9 cellular contexts compared by ENCODE assay signal in the genomic region with DNA sequence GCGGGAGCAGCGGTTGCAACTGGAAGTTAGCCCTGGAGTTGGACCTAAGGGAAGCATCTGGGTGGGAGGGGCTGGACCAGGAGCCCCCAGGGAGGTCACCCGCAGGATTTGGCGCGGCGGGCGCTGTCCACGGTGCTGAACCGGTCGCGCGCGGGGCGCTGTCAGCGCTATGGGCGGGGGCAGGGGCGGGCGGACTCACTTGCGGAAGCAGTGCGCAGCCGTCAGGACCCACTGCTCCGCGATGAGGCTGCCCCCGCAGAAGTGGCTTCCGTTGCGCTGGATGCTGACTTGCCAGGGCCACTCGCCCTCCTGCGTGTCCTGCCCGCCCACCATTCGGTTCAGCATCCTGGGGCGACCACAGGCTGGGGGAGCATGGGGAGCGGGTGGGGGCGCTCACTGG. TPM values are rescaled to one million over a fixed set of nuclear protein-coding genes. Genes with fewer than 3 reads are reported as not detected.
DNase-seq lines count a peak whose midpoint lies in the region; ATAC-seq and TF ChIP-seq lines count a peak whose summit lies in the region.
"Had no signal": no experiment of that assay in that cellular context is flagged by ENCODE, and none has a peak within 500 bp of the region (broad histone marks: within the 10 kb centered on the region; RNA-seq: fewer than 3 reads in every experiment).

No MANE protein-coding gene starts in this region.

- ATAC-seq in SK-N-SH treated with all-trans-retinoic acid at 6 μM for 48 hours (no peak), mucosa of descending colon (peak; percentile 54), GM18861 (IDR thresholded peaks at IDR 0.05; ENCODE audit: unreplicated experiment) (no peak)
- ATAC-seq in effector memory CD8-positive, alpha-beta T cell (replicated peaks), result peak; percentile 96
- peak; percentile 85 for ATAC-seq in stimulated activated effector memory CD8-positive, alpha-beta T cell treated with anti-CD3 and anti-CD28 coated beads, Interleukin-12 subunit alpha, Interleukin-12 subunit beta, amount 100 ng/mL, for 72 hours

- peak overlapping the region in 1 of 2 donors; percentile 41 for H3K4me3 Mint-ChIP-seq in effector memory CD8-positive, alpha-beta T cell
- peak overlapping the region; percentile 47 for H3K4me3 Mint-ChIP-seq in stimulated activated effector memory CD8-positive, alpha-beta T cell treated with anti-CD3 and anti-CD28 coated beads, Interleukin-12 subunit alpha, Interleukin-12 subunit beta, amount 100 ng/mL, for 72 hours

- CTCF ChIA-PET in SK-N-SH (lab: Yijun Ruan, JAX), result interaction anchor here (0.7 kb wide), 1 partner anchor 9 kb away, joined by 3 read pairs; no protein-coding TSS in a partner anchor

- intact Hi-C loops in mucosa of descending colon (cut with DNase I, micrococcal nuclease), result no loop called here

- H3K9me3 ChIP-seq in SK-N-SH (no peaks in the 10 kb centered on the region), mucosa of descending colon (no peaks in the 10 kb centered on the region)
- H3K9me3 ChIP-seq: ascending aorta had no signal

- TF ChIP-seq EP300 in SK-N-SH (IDR thresholded peaks at IDR 0.05; ENCODE audit: borderline replicate concordance in 1 of 2, low read depth in 1 of 2, low read length in 1 of 2), result no peak

- POLR2A ChIA-PET in SK-N-SH (lab: Yijun Ruan, JAX), result no interaction called here

- no peak for DNase-seq in SK-N-SH
- peak; percentile 57 to 60 for DNase-seq in activated CD4-positive, alpha-beta T cell treated with anti-CD3 and anti-CD28 coated beads, Interleukin-2, amount 50 U/mL, for 24 hours (ENCODE audit: low read depth in 1 of 2, low spot score in 1 of 2)
- DNase-seq in effector memory CD8-positive, alpha-beta T cell, result peak; percentile 80 to 83 (median 83)
- DNase-seq in mucosa of descending colon, result peak; percentile 74 to 80 (median 79)
- peak; percentile 79 to 89 for DNase-seq in stimulated activated effector memory CD8-positive, alpha-beta T cell treated with anti-CD3 and anti-CD28 coated beads, Interleukin-12 subunit alpha, Interleukin-12 subunit beta, amount 100 ng/mL, for 72 hours (ENCODE audit: low spot score in 2 of 2)
- no peak for DNase-seq in NCI-H524 treated with DMSO at 0.1 percent for 48 hours (lab: John Stamatoyannopoulos, UW)

- H3K9me3 Mint-ChIP-seq in effector memory CD8-positive, alpha-beta T cell, result no peaks in the 10 kb centered on the region
- no peaks in the 10 kb centered on the region for H3K9me3 Mint-ChIP-seq in stimulated activated effector memory CD8-positive, alpha-beta T cell treated with anti-CD3 and anti-CD28 coated beads, Interleukin-12 subunit alpha, Interleukin-12 subunit beta, amount 100 ng/mL, for 72 hours

- H3K4me1 Mint-ChIP-seq in effector memory CD8-positive, alpha-beta T cell (ENCODE audit: low read depth in 2 of 2), result peaks cover 5 to 8% of the 10 kb centered on the region in 2 donors
- H3K4me1 Mint-ChIP-seq in stimulated activated effector memory CD8-positive, alpha-beta T cell treated with anti-CD3 and anti-CD28 coated beads, Interleukin-12 subunit alpha, Interleukin-12 subunit beta, amount 100 ng/mL, for 72 hours, result peaks cover 18% of the 10 kb centered on the region

- peaks cover 5% of the 10 kb centered on the region; the same call in 1 of the 2 replicates for H3K79me2 ChIP-seq in SK-N-SH (ENCODE audit: insufficient read depth)

- peaks cover 3 to 11% of the 10 kb centered on the region in 2 experiments; a peak in 1 of 4 replicates for H3K4me1 ChIP-seq in SK-N-SH (ENCODE audit: control insufficient read depth in 1 of 2, insufficient read depth in 2 of 2, low read depth in 1 of 2, low read length in 1 of 2)
- H3K4me1 ChIP-seq in mucosa of descending colon (ENCODE audit: low read depth), result peaks cover 20% of the 10 kb centered on the region

- no peak overlapping the region for H3K9ac ChIP-seq in SK-N-SH

- H3K27me3 ChIP-seq in SK-N-SH (ENCODE audit: insufficient read depth), result no peaks in the 10 kb centered on the region
- H3K27me3 ChIP-seq: ascending aorta had no signal

- H3K4me3 ChIP-seq in SK-N-SH (ENCODE audit: low read depth in 2 of 2, low read length in 1 of 2), result no peak overlapping the region
- no peak overlapping the region for H3K4me3 ChIP-seq in mucosa of descending colon
- H3K4me3 ChIP-seq: ascending aorta had no signal

- H3K27ac ChIP-seq in SK-N-SH (ENCODE audit: low read depth in 2 of 2, low read length in 1 of 2), result no peak overlapping the region
- H3K27ac ChIP-seq: ascending aorta had no signal

- no peak for TF ChIP-seq RAD21 in SK-N-SH (IDR thresholded peaks at IDR 0.05; ENCODE audit: low read length)

- no peak for TF ChIP-seq CTCF in SK-N-SH (IDR thresholded peaks at IDR 0.05)
- TF ChIP-seq CTCF in mucosa of descending colon (IDR thresholded peaks at IDR 0.05), result no peak

- no peaks in the 10 kb centered on the region for H3F3A ChIP-seq in SK-N-SH (replicated peaks; ENCODE audit: insufficient read depth)

- H3K36me3 Mint-ChIP-seq in effector memory CD8-positive, alpha-beta T cell (ENCODE audit: insufficient read depth), result peaks cover 14% of the 10 kb centered on the region
- H3K36me3 Mint-ChIP-seq in stimulated activated effector memory CD8-positive, alpha-beta T cell treated with anti-CD3 and anti-CD28 coated beads, Interleukin-12 subunit alpha, Interleukin-12 subunit beta, amount 100 ng/mL, for 72 hours, result peaks cover 6% of the 10 kb centered on the region

- H2AFZ ChIP-seq in SK-N-SH (ENCODE audit: low read depth), result no peak overlapping the region

- no peaks in the 10 kb centered on the region for H3K27me3 Mint-ChIP-seq in effector memory CD8-positive, alpha-beta T cell

- H3K27ac Mint-ChIP-seq in effector memory CD8-positive, alpha-beta T cell, result no peak overlapping the region
- peak overlapping the region; percentile 50 for H3K27ac Mint-ChIP-seq in stimulated activated effector memory CD8-positive, alpha-beta T cell treated with anti-CD3 and anti-CD28 coated beads, Interleukin-12 subunit alpha, Interleukin-12 subunit beta, amount 100 ng/mL, for 72 hours

- H4K20me1 ChIP-seq in SK-N-SH (ENCODE audit: insufficient read depth), result no peaks in the 10 kb centered on the region

- H3K36me3 ChIP-seq in SK-N-SH (replicated peaks in 1 of 2; ENCODE audit: control insufficient read depth in 1 of 2, insufficient read depth in 2 of 2, low read length in 1 of 2), result no peaks in the 10 kb centered on the region
- no peaks in the 10 kb centered on the region for H3K36me3 ChIP-seq in mucosa of descending colon (ENCODE audit: low read depth)
- H3K36me3 ChIP-seq: ascending aorta had no signal

- H3K9me2 ChIP-seq in SK-N-SH, result no peaks in the 10 kb centered on the region

- H3K4me2 ChIP-seq in SK-N-SH, result no peak overlapping the region

- WGBS in SK-N-SH (ENCODE audit: low lambda C conversion rate), result 95% methylated on average over 20 of the region's 33 CpGs

TF ChIP-seq in SK-N-SH treated with all-trans-retinoic acid at 6 μM for 48 hours, 23 proteins besides CTCF, POLR2A, EP300 and RAD21 (continues in another document):
- TF ChIP-seq ZFP30 (CRISPR knock-in tag; IDR thresholded peaks at IDR 0.05), result no peak
- TF ChIP-seq TCF4 (CRISPR knock-in tag; IDR thresholded peaks at IDR 0.05; ENCODE audit: borderline replicate concordance), result no peak
- TF ChIP-seq, protein P1, sequence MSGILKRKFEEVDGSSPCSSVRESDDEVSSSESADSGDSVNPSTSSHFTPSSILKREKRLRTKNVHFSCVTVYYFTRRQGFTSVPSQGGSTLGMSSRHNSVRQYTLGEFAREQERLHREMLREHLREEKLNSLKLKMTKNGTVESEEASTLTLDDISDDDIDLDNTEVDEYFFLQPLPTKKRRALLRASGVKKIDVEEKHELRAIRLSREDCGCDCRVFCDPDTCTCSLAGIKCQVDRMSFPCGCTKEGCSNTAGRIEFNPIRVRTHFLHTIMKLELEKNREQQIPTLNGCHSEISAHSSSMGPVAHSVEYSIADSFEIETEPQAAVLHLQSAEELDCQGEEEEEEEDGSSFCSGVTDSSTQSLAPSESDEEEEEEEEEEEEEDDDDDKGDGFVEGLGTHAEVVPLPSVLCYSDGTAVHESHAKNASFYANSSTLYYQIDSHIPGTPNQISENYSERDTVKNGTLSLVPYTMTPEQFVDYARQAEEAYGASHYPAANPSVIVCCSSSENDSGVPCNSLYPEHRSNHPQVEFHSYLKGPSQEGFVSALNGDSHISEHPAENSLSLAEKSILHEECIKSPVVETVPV (CRISPR knock-in tag; IDR thresholded peaks at IDR 0.05), result no peak
- TF ChIP-seq, protein P2, sequence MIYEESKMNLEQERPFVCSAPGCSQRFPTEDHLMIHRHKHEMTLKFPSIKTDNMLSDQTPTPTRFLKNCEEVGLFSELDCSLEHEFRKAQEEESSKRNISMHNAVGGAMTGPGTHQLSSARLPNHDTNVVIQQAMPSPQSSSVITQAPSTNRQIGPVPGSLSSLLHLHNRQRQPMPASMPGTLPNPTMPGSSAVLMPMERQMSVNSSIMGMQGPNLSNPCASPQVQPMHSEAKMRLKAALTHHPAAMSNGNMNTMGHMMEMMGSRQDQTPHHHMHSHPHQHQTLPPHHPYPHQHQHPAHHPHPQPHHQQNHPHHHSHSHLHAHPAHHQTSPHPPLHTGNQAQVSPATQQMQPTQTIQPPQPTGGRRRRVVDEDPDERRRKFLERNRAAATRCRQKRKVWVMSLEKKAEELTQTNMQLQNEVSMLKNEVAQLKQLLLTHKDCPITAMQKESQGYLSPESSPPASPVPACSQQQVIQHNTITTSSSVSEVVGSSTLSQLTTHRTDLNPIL (CRISPR knock-in tag; IDR thresholded peaks at IDR 0.05; ENCODE audit: low read depth), result no peak
- TF ChIP-seq ZC3H10 (CRISPR knock-in tag; IDR thresholded peaks at IDR 0.05), result no peak
- TF ChIP-seq OSR1 (CRISPR knock-in tag; IDR thresholded peaks at IDR 0.05), result no peak
- TF ChIP-seq ISL1 (CRISPR knock-in tag; IDR thresholded peaks at IDR 0.05), result no peak
- no peak for TF ChIP-seq SNAI2 (CRISPR knock-in tag; IDR thresholded peaks at IDR 0.05)
- no peak for TF ChIP-seq ZNF565 (CRISPR knock-in tag; conservative IDR thresholded peaks at IDR 0.05; ENCODE audit: low read depth)
- no peak for TF ChIP-seq ARNTL (CRISPR knock-in tag; IDR thresholded peaks at IDR 0.05; ENCODE audit: borderline replicate concordance, low read depth)
- TF ChIP-seq ZNF8 (CRISPR knock-in tag; IDR thresholded peaks at IDR 0.05), result no peak
- TF ChIP-seq CSDC2 (CRISPR knock-in tag; IDR thresholded peaks at IDR 0.05), result no peak
- no peak for TF ChIP-seq ZNF70 (CRISPR knock-in tag; IDR thresholded peaks at IDR 0.05)
- no peak for TF ChIP-seq ZFP3 (CRISPR knock-in tag; IDR thresholded peaks at IDR 0.05)

RNA-seq across cellular contexts. Expression of a gene that starts 4.5 kb away (rescaled TPM):
- 7.6 and 7.7 TPM in 2 replicates for polyA plus RNA-seq in SK-N-SH (2012; rRNA removed)
- 3.3 and 4.3 TPM in 2 replicates for polyA plus RNA-seq in SK-N-SH (2012; cell fraction: cytosol; rRNA removed)
- polyA plus RNA-seq in SK-N-SH (2012; cell fraction: nucleus; rRNA removed), result 17.4 and 23.0 TPM in 2 replicates
- 1 to 10 TPM; 1.1 to 2.2 (median 1.4) TPM for total RNA-seq in mucosa of descending colon
- total RNA-seq: ascending aorta had no signal

RNA-seq across cellular contexts. Expression of a gene that starts 33.2 kb away (rescaled TPM):
- 53.4 and 57.1 TPM in 2 replicates for polyA plus RNA-seq in SK-N-SH (2012; rRNA removed)
- 46.0 and 51.9 TPM in 2 replicates for polyA plus RNA-seq in SK-N-SH (2012; cell fraction: cytosol; rRNA removed)
- polyA plus RNA-seq in SK-N-SH (2012; cell fraction: nucleus; rRNA removed), result 34.3 and 71.8 TPM in 2 replicates
- 10 to 100 TPM; 28.2 to 80.7 (median 48.5) TPM for total RNA-seq in mucosa of descending colon

RNA-seq across cellular contexts. Expression of a gene that starts 36.9 kb away (rescaled TPM):
- polyA plus RNA-seq in SK-N-SH (2012; rRNA removed), result 100 and 143 TPM in 2 replicates
- polyA plus RNA-seq in SK-N-SH (2012; cell fraction: cytosol; rRNA removed), result 44.8 and 65.2 TPM in 2 replicates
- 657 and 768 TPM in 2 replicates for polyA plus RNA-seq in SK-N-SH (2012; cell fraction: nucleus; rRNA removed)
- total RNA-seq in mucosa of descending colon, result 100 to 1,000 TPM; 538 to 819 (median 692) TPM

Comparison
In these comparisons a context has a peak if more than half of its experiments do, and no peak if none do; other contexts are left out.
1. DNase-seq: peak in activated CD4-positive, alpha-beta T cell treated with anti-CD3 and anti-CD28 coated beads, Interleukin-2, amount 50 U/mL, for 24 hours (2 of 2), effector memory CD8-positive, alpha-beta T cell (3 of 3), mucosa of descending colon (3 of 3) and stimulated activated effector memory CD8-positive, alpha-beta T cell treated with anti-CD3 and anti-CD28 coated beads, Interleukin-12 subunit alpha, Interleukin-12 subunit beta, amount 100 ng/mL, for 72 hours (2 of 2); none in SK-N-SH (single experiment) and NCI-H524 treated with DMSO at 0.1 percent for 48 hours (single experiment).
2. ATAC-seq: peak in effector memory CD8-positive, alpha-beta T cell (single experiment), mucosa of descending colon (single experiment) and stimulated activated effector memory CD8-positive, alpha-beta T cell treated with anti-CD3 and anti-CD28 coated beads, Interleukin-12 subunit alpha, Interleukin-12 subunit beta, amount 100 ng/mL, for 72 hours (single experiment); none in SK-N-SH treated with all-trans-retinoic acid at 6 μM for 48 hours (single experiment) and GM18861 (single experiment).